10 cellular contexts compared by ENCODE assay signal in the genomic region with DNA sequence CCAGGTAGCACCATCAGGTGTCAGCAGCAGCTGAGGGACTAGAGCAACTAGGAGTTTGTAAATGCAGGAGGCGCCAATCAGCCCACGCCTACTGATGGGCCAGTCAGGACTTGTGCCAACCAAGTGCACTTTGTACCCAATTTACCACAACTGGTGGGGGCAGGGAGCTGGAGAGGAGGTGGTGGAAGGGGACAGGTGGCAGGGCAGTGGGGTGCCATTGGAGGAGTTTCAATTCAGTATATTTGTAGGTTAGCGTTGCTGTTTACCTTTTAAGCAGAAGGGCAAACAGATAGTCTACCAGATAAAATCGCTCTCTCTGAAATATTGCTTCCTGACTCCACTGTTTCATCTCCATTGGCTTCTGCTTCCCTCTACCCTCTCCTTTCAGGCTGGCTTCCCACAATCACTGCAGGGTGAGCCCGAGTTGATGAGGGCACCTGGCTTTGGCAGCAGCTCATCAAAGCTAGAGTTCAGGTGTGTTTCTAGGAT.
DNase-seq lines count a peak whose midpoint lies in the region; ATAC-seq, FAIRE-seq and TF ChIP-seq lines count a peak whose summit lies in the region.
"Had no signal": no experiment of that assay in that cellular context is flagged by ENCODE, and none has a peak within 500 bp of the region (broad histone marks: within the 10 kb centered on the region; RNA-seq: fewer than 3 reads in every experiment).

No MANE protein-coding gene starts in this region.

- H3K9me3 ChIP-seq in OCI-LY3 (ENCODE audit: insufficient read depth, low read length) (no peaks in the 10 kb centered on the region), keratinocyte (ENCODE audit: control insufficient read depth, low read depth, low read length) (no peaks in the 10 kb centered on the region)

- H4K20me1 ChIP-seq in OCI-LY3 (ENCODE audit: insufficient read depth, low read length): no peaks in the 10 kb centered on the region
- H4K20me1 ChIP-seq in keratinocyte (ENCODE audit: control insufficient read depth, extremely low read depth, insufficient read depth, low read length): no peaks in the 10 kb centered on the region

- H3K9me1 ChIP-seq in keratinocyte (ENCODE audit: control insufficient read depth, extremely low read depth, insufficient read depth, low read length): no peaks in the 10 kb centered on the region

- H3K79me2 ChIP-seq in OCI-LY3 (ENCODE audit: low read length) (no peaks in the 10 kb centered on the region), keratinocyte (ENCODE audit: control insufficient read depth, insufficient read depth, low read length) (no peaks in the 10 kb centered on the region)

- H2AFZ ChIP-seq in OCI-LY3 (ENCODE audit: low read depth, low read length) (peak overlapping the region; percentile 70), keratinocyte (ENCODE audit: control insufficient read depth, low read length) (no peak overlapping the region)

- H3K4me3 ChIP-seq in OCI-LY3 (ENCODE audit: low read length): no peak overlapping the region
- H3K4me3 ChIP-seq in keratinocyte (ENCODE audit: control insufficient read depth in 2 of 3, extremely low read depth in 1 of 3, insufficient read depth in 2 of 3, low read depth in 1 of 3, low read length in 3 of 3): no peak overlapping the region
- H3K4me3 ChIP-seq: dorsolateral prefrontal cortex had no signal

- no peak for ATAC-seq in HG02678 (IDR thresholded peaks at IDR 0.05; ENCODE audit: unreplicated experiment)

- peak overlapping the region; percentile 40; the same call in 1 of the 2 replicates for H3K9ac ChIP-seq in OCI-LY3 (ENCODE audit: low read length)
- no peak overlapping the region for H3K9ac ChIP-seq in keratinocyte (ENCODE audit: control insufficient read depth, extremely low read depth, insufficient read depth, low read length)

- TF ChIP-seq CTCF in OCI-LY3 (IDR thresholded peaks at IDR 0.05; ENCODE audit: low read depth, low read length): no peak
- TF ChIP-seq CTCF in keratinocyte (optimal IDR thresholded peaks at IDR 0.05 in 1 of 3, IDR thresholded peaks at IDR 0.05 in 1 of 3, conservative IDR thresholded peaks at IDR 0.05 in 1 of 3; ENCODE audit: extremely low read depth in 1 of 3, insufficient read depth in 2 of 3, low read length in 3 of 3): no peak

- FAIRE-seq in keratinocyte (lab: Jason Lieb, UNC): peak; percentile 66

- H3K4me1 ChIP-seq in OCI-LY3 (ENCODE audit: low read length) (peaks cover 47% of the 10 kb centered on the region), keratinocyte (ENCODE audit: control insufficient read depth, extremely low read depth, insufficient read depth, low read length) (peaks cover 8% of the 10 kb centered on the region)

- H3K4me2 ChIP-seq in OCI-LY3 (ENCODE audit: low read length) (peak overlapping the region; percentile 81), keratinocyte (ENCODE audit: control insufficient read depth, extremely low read depth, insufficient read depth, low read depth, low read length) (peak overlapping the region; percentile 41)

- dilution Hi-C loops in keratinocyte (cut with MboI; ENCODE audit: extremely low pct_ligation_motif_present, low sequenced_read_pairs): no loop called here

- H3K36me3 ChIP-seq in OCI-LY3 (replicated peaks; ENCODE audit: low read depth, low read length): no peaks in the 10 kb centered on the region
- H3K36me3 ChIP-seq in keratinocyte (ENCODE audit: control insufficient read depth in 2 of 2, extremely low read depth in 1 of 2, insufficient read depth in 2 of 2, low read length in 2 of 2): no peaks in the 10 kb centered on the region

- peak; percentile 16 for DNase-seq in DMS 273 treated with DMSO at 0.1 percent for 48 hours (lab: John Stamatoyannopoulos, UW)
- peak; percentile 62 for DNase-seq in NCI-H1694 (lab: John Stamatoyannopoulos, UW)
- no peak for DNase-seq in keratinocyte (ENCODE audit: low read depth, low spot score)
- no peak for DNase-seq in effector CD8-positive, alpha-beta T cell (lab: John Stamatoyannopoulos, UW)
- no peak for DNase-seq in Kasumi-1 (lab: John Stamatoyannopoulos, UW)
- DNase-seq in nucleus accumbens (lab: John Stamatoyannopoulos, UW): no peak
- DNase-seq: activated naive CD8-positive, alpha-beta T cell treated with anti-CD3 and anti-CD28 coated beads, Interleukin-2, amount 10 ng/mL, durations not matched to agents 7 days and 5 days had no signal

- no peaks in the 10 kb centered on the region for H3K27me3 ChIP-seq in OCI-LY3 (ENCODE audit: low read depth, low read length)
- no peaks in the 10 kb centered on the region for H3K27me3 ChIP-seq in keratinocyte (ENCODE audit: control insufficient read depth, extremely low read depth, insufficient read depth, low read length)

- H3K27ac ChIP-seq in OCI-LY3 (ENCODE audit: low read length) (peak overlapping the region; percentile 87), keratinocyte (ENCODE audit: control insufficient read depth, insufficient read depth, low read length) (no peak overlapping the region)
- H3K27ac ChIP-seq: dorsolateral prefrontal cortex had no signal

Comparison
In these comparisons a context has a peak if more than half of its experiments do, and no peak if none do; other contexts are left out.
1. DNase-seq: peak in DMS 273 treated with DMSO at 0.1 percent for 48 hours (single experiment) and NCI-H1694 (single experiment); none in keratinocyte (single experiment), effector CD8-positive, alpha-beta T cell (single experiment), Kasumi-1 (0 of 2) and nucleus accumbens (0 of 56).